Comparison of ENCODE assay signal across 8 cellular contexts in the genomic region with DNA sequence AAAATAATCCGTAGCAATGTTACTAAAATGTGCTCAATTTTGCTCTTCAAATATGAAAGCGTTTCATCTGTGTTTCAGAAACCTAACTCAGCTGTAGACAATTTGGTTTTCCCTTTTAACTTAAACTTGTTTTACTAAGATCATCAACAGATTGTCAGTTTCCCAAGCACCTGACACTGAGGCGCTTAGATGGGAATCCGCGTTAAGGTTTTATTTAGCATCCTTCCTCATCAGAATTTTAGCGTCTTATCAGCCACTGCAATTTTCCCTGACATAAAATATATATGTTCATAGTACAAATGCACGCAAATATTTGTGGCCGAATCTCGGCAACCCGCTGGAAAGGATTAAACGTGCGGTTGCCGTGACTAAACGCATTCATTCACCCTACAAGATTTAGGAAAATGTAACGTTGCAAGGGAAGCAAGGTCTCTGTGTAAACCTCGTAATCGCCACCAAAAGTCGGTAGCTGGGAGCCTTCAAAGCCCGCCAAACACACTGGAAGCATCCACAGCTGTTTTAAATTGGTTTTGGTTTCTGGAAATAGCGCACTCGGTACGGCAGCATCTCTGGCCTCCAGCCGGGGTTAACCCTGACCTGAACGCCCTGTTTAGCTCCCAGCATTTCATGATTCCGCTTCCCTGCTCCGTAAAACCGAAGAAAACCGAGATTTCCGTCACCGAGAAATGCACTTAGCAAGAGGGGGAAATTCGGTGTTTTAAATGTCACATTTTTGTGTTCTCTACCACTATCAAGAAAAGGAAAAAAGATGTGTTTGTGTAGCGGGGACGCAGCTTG. TPM values are rescaled to one million over a fixed set of nuclear protein-coding genes. Genes with fewer than 3 reads are reported as not detected.
DNase-seq lines count a peak whose midpoint lies in the region; ATAC-seq and TF ChIP-seq lines count a peak whose summit lies in the region.

No MANE protein-coding gene starts in this region.

- no CpG with 5 or more reads among the region's 33 CpGs for WGBS in neuronal stem cell (ENCODE audit: extremely low coverage in 2 of 2, insufficient read length in 2 of 2, insufficient replicate concordance in 1 of 2), 2 donors

- in situ Hi-C loops in KBM-7 (cut with MboI; ENCODE audit: low pct_unique_long_range_greater_than_20kb, low sequenced_read_pairs): no loop called here

- H3K36me3 ChIP-seq in Caco-2 (ENCODE audit: control insufficient read depth, insufficient read depth, low read length) (no peaks in the 10 kb centered on the region), neuronal stem cell (replicated peaks in 1 of 2; ENCODE audit: control insufficient read depth in 2 of 2, insufficient read depth in 2 of 2, low read length in 2 of 2) (no peaks in the 10 kb centered on the region)

- H3K27me3 ChIP-seq in Caco-2 (replicated peaks; ENCODE audit: control insufficient read depth, insufficient read depth, low read length) (no peaks in the 10 kb centered on the region), neuronal stem cell (ENCODE audit: control insufficient read depth in 3 of 3, insufficient read depth in 3 of 3, low read depth in 1 of 3, low read length in 3 of 3) (no peaks in the 10 kb centered on the region)

- H2BK12ac ChIP-seq in neuronal stem cell (ENCODE audit: low read length): no peak overlapping the region

- no peaks in the 10 kb centered on the region for H3K4me1 ChIP-seq in Caco-2
- peaks cover 3 to 4% of the 10 kb centered on the region in 2 donors for H3K4me1 ChIP-seq in neuronal stem cell (ENCODE audit: control insufficient read depth in 2 of 2, insufficient read depth in 1 of 2, low read depth in 1 of 2, low read length in 2 of 2)

- no peak overlapping the region for H3K9ac ChIP-seq in neuronal stem cell (ENCODE audit: low read depth, low read length, poor library complexity)

- no peak overlapping the region for H2BK15ac ChIP-seq in neuronal stem cell (ENCODE audit: low read length)

- no peaks in the 10 kb centered on the region for H3K27me3 Mint-ChIP-seq in Caco-2 (ENCODE audit: insufficient read depth, unreplicated experiment)
- peaks cover 40% of the 10 kb centered on the region for H3K27me3 Mint-ChIP-seq in activated CD8-positive, alpha-beta T cell treated with anti-CD3 and anti-CD28 coated beads for 36 hours

- no peaks in the 10 kb centered on the region for H3K79me1 ChIP-seq in neuronal stem cell (ENCODE audit: low read depth, low read length)

- no peak overlapping the region for H2BK120ac ChIP-seq in neuronal stem cell (ENCODE audit: low read depth, low read length)

- TF ChIP-seq CTCF in Caco-2 (IDR thresholded peaks at IDR 0.05; ENCODE audit: insufficient read depth in 1 of 2, low read depth in 1 of 2, low read length in 1 of 2, severe bottlenecking in 1 of 2, unreplicated experiment in 1 of 2): no peak
- TF ChIP-seq CTCF in activated CD8-positive, alpha-beta T cell treated with anti-CD3 and anti-CD28 coated beads for 36 hours (IDR thresholded peaks at IDR 0.05): no peak

- no TSS peak for BruUV-seq in Caco-2 (replicated peaks; lab: Mats Ljungman, UMichigan)

- no peak overlapping the region for H2AK5ac ChIP-seq in neuronal stem cell (ENCODE audit: low read depth, low read length)

- H3K4me3 ChIP-seq in Caco-2 (ENCODE audit: low read depth, low read length): peak overlapping the region; percentile 79
- peak overlapping the region; percentile 80 to 83 for H3K4me3 ChIP-seq in neuronal stem cell (ENCODE audit: low read length in 2 of 2)

- H3K27ac Mint-ChIP-seq in Caco-2 (ENCODE audit: unreplicated experiment): peak overlapping the region; percentile 72
- H3K27ac Mint-ChIP-seq in activated CD8-positive, alpha-beta T cell treated with anti-CD3 and anti-CD28 coated beads for 36 hours: no peak overlapping the region

- peak overlapping the region; percentile 89 for H2AFZ ChIP-seq in neuronal stem cell (ENCODE audit: low read length)

- H3K4me1 Mint-ChIP-seq in Caco-2 (ENCODE audit: low read depth, unreplicated experiment): no peaks in the 10 kb centered on the region
- peaks cover 15% of the 10 kb centered on the region for H3K4me1 Mint-ChIP-seq in activated CD8-positive, alpha-beta T cell treated with anti-CD3 and anti-CD28 coated beads for 36 hours (ENCODE audit: low read depth)

- H3K27ac ChIP-seq in neuronal stem cell (replicated peaks; ENCODE audit: low read length): peak overlapping the region; percentile 43

- peak overlapping the region; percentile 88 for H3K4me3 Mint-ChIP-seq in Caco-2 (ENCODE audit: unreplicated experiment)
- peak overlapping the region; percentile 65 for H3K4me3 Mint-ChIP-seq in activated CD8-positive, alpha-beta T cell treated with anti-CD3 and anti-CD28 coated beads for 36 hours

- H3K14ac ChIP-seq in neuronal stem cell (ENCODE audit: low read length): no peak overlapping the region

- no peaks in the 10 kb centered on the region for H3K9me3 Mint-ChIP-seq in Caco-2 (ENCODE audit: unreplicated experiment)
- H3K9me3 Mint-ChIP-seq in activated CD8-positive, alpha-beta T cell treated with anti-CD3 and anti-CD28 coated beads for 36 hours: no peaks in the 10 kb centered on the region

- H4K8ac ChIP-seq in neuronal stem cell (ENCODE audit: low read depth, low read length): no peak overlapping the region

- H3K36me3 Mint-ChIP-seq in Caco-2 (ENCODE audit: insufficient read depth, unreplicated experiment): peaks cover 27% of the 10 kb centered on the region
- no peaks in the 10 kb centered on the region for H3K36me3 Mint-ChIP-seq in activated CD8-positive, alpha-beta T cell treated with anti-CD3 and anti-CD28 coated beads for 36 hours (ENCODE audit: low read depth)

- H2BK5ac ChIP-seq in neuronal stem cell (ENCODE audit: low read length): no peak overlapping the region

- DNase-seq in Caco-2 (peak; percentile 33 to 40), KBM-7 (peak; percentile 14), foreskin melanocyte (peak; percentile 52), neuronal stem cell (ENCODE audit: low spot score) (peak; percentile 31), middle frontal gyrus (ENCODE audit: extremely low spot score, low spot score) (no peak)
- DNase-seq in activated CD8-positive, alpha-beta T cell treated with anti-CD3 and anti-CD28 coated beads for 36 hours: peak; percentile 10

- H3K23ac ChIP-seq in neuronal stem cell (ENCODE audit: low read depth, low read length, poor library complexity): no peak overlapping the region

- H3K18ac ChIP-seq in neuronal stem cell (ENCODE audit: low read length): peak overlapping the region; percentile 95

- intact Hi-C loops in Caco-2 (cut with micrococcal nuclease; ENCODE audit: unreplicated experiment): loop anchor here (5.0 to 10.0 kb wide), 5 partner anchors 93 to 822 kb away; no protein-coding TSS in a partner anchor
- intact Hi-C loops in activated CD8-positive, alpha-beta T cell treated with anti-CD3 and anti-CD28 coated beads for 36 hours (cut with micrococcal nuclease): loop anchor here (10.0 kb wide), 1 partner anchor 140 kb away; no protein-coding TSS in a partner anchor

- H3K4ac ChIP-seq in neuronal stem cell (ENCODE audit: low read length): no peak overlapping the region

- peak overlapping the region; percentile 72 for H3K4me2 ChIP-seq in neuronal stem cell (ENCODE audit: insufficient read depth, low read length, poor library complexity, severe bottlenecking)

- H3K9me3 ChIP-seq in Caco-2 (no peaks in the 10 kb centered on the region), neuronal stem cell (replicated peaks in 1 of 2; ENCODE audit: control insufficient read depth in 2 of 2, insufficient read depth in 1 of 2, low read depth in 1 of 2, low read length in 2 of 2) (peaks cover 0 to 8% of the 10 kb centered on the region in 2 donors)

- POLR2A ChIA-PET in Caco-2 (lab: Charles Lee): interaction anchor here (2.3 kb wide), 1 partner anchor 206 kb away, joined by 15 read pairs; no protein-coding TSS in a partner anchor
- POLR2A ChIA-PET in activated CD8-positive, alpha-beta T cell treated with anti-CD3 and anti-CD28 coated beads for 36 hours (lab: Charles Lee): no interaction called here

- H4K91ac ChIP-seq in neuronal stem cell (ENCODE audit: low read depth, low read length, poor library complexity): no peak overlapping the region

- ATAC-seq in activated CD8-positive, alpha-beta T cell treated with anti-CD3 and anti-CD28 coated beads for 36 hours: no peak
- no peak for ATAC-seq in GM21390 (IDR thresholded peaks at IDR 0.05; ENCODE audit: unreplicated experiment)
- ATAC-seq in GM21825 (IDR thresholded peaks at IDR 0.05; ENCODE audit: unreplicated experiment): no peak

- CTCF ChIA-PET in Caco-2 (lab: Charles Lee): interaction anchor here (0.7 to 3.0 kb wide), 4 partner anchors 12 to 531 kb away, joined by 3 to 29 read pairs (median 8); no protein-coding TSS in a partner anchor
- CTCF ChIA-PET in activated CD8-positive, alpha-beta T cell treated with anti-CD3 and anti-CD28 coated beads for 36 hours (lab: Charles Lee): interaction anchor here (1.1 to 1.5 kb wide), 3 partner anchors 34 to 219 kb away, joined by 3 to 4 read pairs (median 3); no protein-coding TSS in a partner anchor

RNA-seq across cellular contexts. Expression of gene SGCE, which starts 1.0 kb away (rescaled TPM):
- total RNA-seq in Caco-2 (2022): 56.2 and 59.2 TPM in 2 replicates
- total RNA-seq in activated CD8-positive, alpha-beta T cell treated with anti-CD3 and anti-CD28 coated beads for 36 hours: under 1 TPM in 1 of 2 experiments, not detected in 1; 0.56 TPM
- 90.6 TPM for polyA plus RNA-seq in neuronal stem cell (2013, experiment 1 of 2)
- polyA plus RNA-seq in neuronal stem cell (2013, experiment 2 of 2): 93.1 TPM

Comparison
In these comparisons a context has a peak if more than half of its experiments do, and no peak if none do; other contexts are left out.
1. RNA of gene SGCE, which starts 1.0 kb away (total RNA-seq): 56.2 to 59.2 TPM in Caco-2; 0.56 TPM in activated CD8-positive, alpha-beta T cell treated with anti-CD3 and anti-CD28 coated beads for 36 hours; every median in the first group is over 10 times any median in the second.